19 cellular contexts compared by ENCODE assay signal in the genomic region with DNA sequence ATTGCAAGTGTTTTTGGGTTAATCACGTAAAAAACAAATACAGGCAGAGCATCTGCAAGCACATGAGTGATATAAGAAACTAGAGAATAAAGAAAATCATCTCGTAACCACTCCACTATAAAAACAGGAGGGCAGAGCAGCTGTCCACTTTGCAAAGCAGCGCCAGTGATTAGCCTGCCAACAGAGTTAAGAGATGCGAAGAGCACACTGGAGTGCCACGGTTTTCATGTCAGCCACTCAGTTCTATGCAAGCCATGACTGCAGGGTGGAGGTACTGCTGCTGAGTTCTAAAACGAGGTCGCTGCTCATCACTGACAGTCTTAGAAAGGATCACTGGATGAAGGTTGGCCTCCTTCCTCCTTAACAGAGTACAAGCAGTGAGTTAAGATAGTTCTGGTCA. TPM values are rescaled to one million over a fixed set of nuclear protein-coding genes. Genes with fewer than 3 reads are reported as not detected.
A peak's percentile ranks its signal among the peaks of the same experiment; 100 is the strongest.
DNase-seq lines count a peak whose midpoint lies in the region; ATAC-seq, FAIRE-seq and TF ChIP-seq lines count a peak whose summit lies in the region.
"Had no signal": no experiment of that assay in that cellular context is flagged by ENCODE, and none has a peak within 500 bp of the region (broad histone marks: within the 10 kb centered on the region; RNA-seq: fewer than 3 reads in every experiment).

No MANE protein-coding gene starts in this region.

- H3K27me3 Mint-ChIP-seq in type B pancreatic cell (no peaks in the 10 kb centered on the region), CD14-positive monocyte (ENCODE audit: low read depth in 3 of 3) (no peaks in the 10 kb centered on the region)
- H3K27me3 Mint-ChIP-seq: CD4-positive, CD25-positive, alpha-beta regulatory T cell had no signal

- no peak overlapping the region for H3K4me2 ChIP-seq in keratinocyte (ENCODE audit: control insufficient read depth, extremely low read depth, insufficient read depth, low read depth, low read length)
- H3K4me2 ChIP-seq: A549, KMS-11 had no signal

- no peaks in the 10 kb centered on the region for H3K27me3 ChIP-seq in keratinocyte (ENCODE audit: control insufficient read depth, extremely low read depth, insufficient read depth, low read length)
- no peaks in the 10 kb centered on the region for H3K27me3 ChIP-seq in H7 (ENCODE audit: control insufficient read depth, insufficient read depth, low read length)

- no peak for TF ChIP-seq CTCF in keratinocyte (optimal IDR thresholded peaks at IDR 0.05 in 1 of 3, IDR thresholded peaks at IDR 0.05 in 1 of 3, conservative IDR thresholded peaks at IDR 0.05 in 1 of 3; ENCODE audit: extremely low read depth in 1 of 3, insufficient read depth in 2 of 3, low read length in 3 of 3)
- no peak for TF ChIP-seq CTCF in type B pancreatic cell (conservative IDR thresholded peaks at IDR 0.05)
- TF ChIP-seq CTCF in CD14-positive monocyte (IDR thresholded peaks at IDR 0.05), result no peak

- no peaks in the 10 kb centered on the region for H3K9me1 ChIP-seq in keratinocyte (ENCODE audit: control insufficient read depth, extremely low read depth, insufficient read depth, low read length)

- DNase-seq in cardiac septum (ENCODE audit: low spot score) (peak; percentile 54), Right ventricle myocardium inferior (ENCODE audit: missing footprints) (no peak), NCI-H524 treated with DMSO at 0.1 percent for 48 hours (lab: John Stamatoyannopoulos, UW) (peak; percentile 43), keratinocyte (ENCODE audit: low read depth, low spot score) (no peak), type B pancreatic cell (ENCODE audit: extremely low spot score, unreplicated experiment) (no peak), H7 (no peak), CD14-positive monocyte (ENCODE audit: low spot score) (no peak)
- DNase-seq in stimulated activated CD4-positive, alpha-beta T cell treated with anti-CD3 and anti-CD28 coated beads, Interleukin-4, amount 100 ng/mL, for 1 hour, result no peak
- DNase-seq: CD4-positive, CD25-positive, alpha-beta regulatory T cell; GF-D8; GOT3; NCI-H187 treated with DMSO at 0.1 percent for 48 hours; NCI-H2171 treated with DMSO at 0.1 percent for 48 hours; NCI-H748 treated with DMSO at 0.1 percent for 48 hours; SHP77 had no signal

- H2AFZ ChIP-seq in keratinocyte (ENCODE audit: control insufficient read depth, low read length), result no peak overlapping the region

- no peaks in the 10 kb centered on the region for H4K20me1 ChIP-seq in keratinocyte (ENCODE audit: control insufficient read depth, extremely low read depth, insufficient read depth, low read length)

- intact Hi-C loops in cardiac septum (cut with DNase I) (no loop called here), Right ventricle myocardium inferior (cut with DNase I) (no loop called here), CD14-positive monocyte (cut with micrococcal nuclease) (no loop called here)

- H3K4me3 ChIP-seq in keratinocyte (ENCODE audit: control insufficient read depth in 2 of 3, extremely low read depth in 1 of 3, insufficient read depth in 2 of 3, low read depth in 1 of 3, low read length in 3 of 3) (no peak overlapping the region), H7 (ENCODE audit: insufficient read depth, low read depth, low read length) (no peak overlapping the region)
- H3K4me3 ChIP-seq: A549 had no signal

- peak overlapping the region; percentile 11 for H3K27ac Mint-ChIP-seq in type B pancreatic cell
- no peak overlapping the region for H3K27ac Mint-ChIP-seq in CD14-positive monocyte
- H3K27ac Mint-ChIP-seq: CD4-positive, CD25-positive, alpha-beta regulatory T cell had no signal

- no peak for ATAC-seq in Right ventricle myocardium inferior
- ATAC-seq: A549, HepG2, Panc1 had no signal

- dilution Hi-C loops in keratinocyte (cut with MboI; ENCODE audit: extremely low pct_ligation_motif_present, low sequenced_read_pairs), result no loop called here

- H3K9me3 Mint-ChIP-seq in type B pancreatic cell (no peaks in the 10 kb centered on the region), CD14-positive monocyte (peaks cover 0 to 6% (median 0%) of the 10 kb centered on the region in 7 donors)
- H3K9me3 Mint-ChIP-seq: CD4-positive, CD25-positive, alpha-beta regulatory T cell had no signal

- no peak overlapping the region for H3K27ac ChIP-seq in keratinocyte (ENCODE audit: control insufficient read depth, insufficient read depth, low read length)
- H3K27ac ChIP-seq: A549, KMS-11 had no signal

- H3K79me2 ChIP-seq in keratinocyte (ENCODE audit: control insufficient read depth, insufficient read depth, low read length), result no peaks in the 10 kb centered on the region

- no peak overlapping the region for H3K9ac ChIP-seq in keratinocyte (ENCODE audit: control insufficient read depth, extremely low read depth, insufficient read depth, low read length)
- H3K9ac ChIP-seq: KMS-11 had no signal

- H3K4me1 Mint-ChIP-seq in type B pancreatic cell (ENCODE audit: unreplicated experiment) (peaks cover 52% of the 10 kb centered on the region), CD14-positive monocyte (no peaks in the 10 kb centered on the region)
- H3K4me1 Mint-ChIP-seq: CD4-positive, CD25-positive, alpha-beta regulatory T cell had no signal

- H3K36me3 ChIP-seq in keratinocyte (ENCODE audit: control insufficient read depth in 2 of 2, extremely low read depth in 1 of 2, insufficient read depth in 2 of 2, low read length in 2 of 2) (peaks cover 5 to 11% of the 10 kb centered on the region in 2 experiments), H7 (replicated peaks; ENCODE audit: control insufficient read depth, insufficient read depth, low read length) (peaks cover 13% of the 10 kb centered on the region)

- peaks cover 63% of the 10 kb centered on the region for H3K36me3 Mint-ChIP-seq in type B pancreatic cell
- no peaks in the 10 kb centered on the region for H3K36me3 Mint-ChIP-seq in CD14-positive monocyte
- H3K36me3 Mint-ChIP-seq: CD4-positive, CD25-positive, alpha-beta regulatory T cell had no signal

- FAIRE-seq in keratinocyte (lab: Jason Lieb, UNC), result peak; percentile 5
- FAIRE-seq: A549, HepG2 had no signal

- H3K4me3 Mint-ChIP-seq in type B pancreatic cell (no peak overlapping the region), CD14-positive monocyte (no peak overlapping the region)
- H3K4me3 Mint-ChIP-seq: CD4-positive, CD25-positive, alpha-beta regulatory T cell had no signal

- no peaks in the 10 kb centered on the region for H3K4me1 ChIP-seq in keratinocyte (ENCODE audit: control insufficient read depth, extremely low read depth, insufficient read depth, low read length)
- H3K4me1 ChIP-seq: A549 had no signal

- H3K9me3 ChIP-seq in keratinocyte (ENCODE audit: control insufficient read depth, low read depth, low read length), result no peaks in the 10 kb centered on the region
- H3K9me3 ChIP-seq: A549 had no signal

RNA-seq across cellular contexts. Expression of gene FGFR2, which starts 58.5 kb away (rescaled TPM):
- 0.19 TPM for total RNA-seq in cardiac septum
- 0.70 TPM for total RNA-seq in Right ventricle myocardium inferior
- 12.8 to 23.9 TPM (median 20.6 TPM) in 3 replicates for polyA plus RNA-seq in keratinocyte
- polyA plus RNA-seq in keratinocyte (2011; ENCODE audit: low read depth), result 6.3 TPM
- 8.7 and 11.5 TPM in 2 replicates for polyA plus RNA-seq in keratinocyte (2011; cell fraction: cytosol; rRNA removed)
- polyA plus RNA-seq in keratinocyte (2011; cell fraction: nucleus; rRNA removed), result 32.6 and 34.4 TPM in 2 replicates
- 9.7 and 18.6 TPM in 2 replicates for polyA plus RNA-seq in keratinocyte (2012; ENCODE audit: low replicate concordance)
- 23.8 to 54.9 TPM (median 29.1 TPM) in 3 replicates for polyA minus RNA-seq in keratinocyte
- 15.2 TPM for polyA minus RNA-seq in keratinocyte (2011; cell fraction: cytosol; rRNA and poly(A)+ RNA removed)
- polyA minus RNA-seq in keratinocyte (2011; cell fraction: nucleus; rRNA and poly(A)+ RNA removed), result 30.7 and 43.7 TPM in 2 replicates
- 68.8 and 173 TPM in 2 replicates for total RNA-seq in type B pancreatic cell (ENCODE audit: low replicate concordance)
- total RNA-seq in H7 (2014; rRNA removed; shearing (Covaris generic)), result 47.1 and 71.1 TPM in 2 replicates
- not detected for polyA plus RNA-seq in CD14-positive monocyte

Comparison
In these comparisons a context has a peak if more than half of its experiments do, and no peak if none do; other contexts are left out.
1. DNase-seq: peak in cardiac septum (single experiment) and NCI-H524 treated with DMSO at 0.1 percent for 48 hours (single experiment); none in Right ventricle myocardium inferior (single experiment), keratinocyte (single experiment), type B pancreatic cell (single experiment), stimulated activated CD4-positive, alpha-beta T cell treated with anti-CD3 and anti-CD28 coated beads, Interleukin-4, amount 100 ng/mL, for 1 hour (single experiment), H7 (single experiment) and CD14-positive monocyte (single experiment).
2. RNA of gene FGFR2, which starts 58.5 kb away (total RNA-seq): 68.8 to 173 TPM in type B pancreatic cell and 47.1 to 71.1 TPM in H7; 0.70 TPM in Right ventricle myocardium inferior (single experiment) and 0.19 TPM in cardiac septum (single experiment); every median in the first group is over 10 times any median in the second.